In the genomic region with DNA sequence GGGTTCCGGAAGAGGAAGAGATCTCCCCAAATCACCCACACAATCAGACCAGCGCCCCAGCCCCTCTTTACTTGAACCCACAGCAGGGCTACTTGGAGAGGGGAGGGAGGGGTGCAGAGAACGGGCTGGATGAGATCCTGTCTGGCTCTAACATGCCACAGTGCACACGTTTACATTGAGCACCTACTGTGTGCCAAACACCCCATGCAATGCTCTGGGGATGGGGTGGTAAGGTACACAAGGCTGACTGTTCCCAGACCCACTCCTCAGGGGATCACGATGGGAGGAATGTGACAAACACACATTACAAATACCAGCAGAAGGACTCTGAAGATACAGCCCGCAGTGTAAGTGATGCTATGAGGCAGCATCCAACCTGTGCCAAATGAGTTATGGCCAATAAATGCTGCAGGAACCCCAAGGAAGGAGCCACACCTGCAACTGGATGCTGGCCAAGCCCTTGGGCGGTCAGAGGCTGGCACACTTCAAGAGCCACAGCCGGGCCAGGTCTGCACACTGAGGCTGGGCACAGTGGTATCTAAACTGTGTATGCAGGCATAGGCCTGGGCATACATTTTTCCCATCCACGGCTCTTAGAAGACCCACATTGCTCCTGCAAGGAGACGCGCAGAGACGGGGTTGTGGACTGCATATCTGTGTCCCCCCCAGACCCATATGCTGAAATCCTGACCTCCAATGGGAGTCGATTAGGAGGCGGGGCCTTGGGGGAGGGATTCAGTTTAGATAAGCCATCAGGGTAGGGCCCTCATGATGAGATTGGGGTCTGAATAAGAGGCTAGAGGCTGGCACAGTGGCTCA, we compare ENCODE assay signal across 1 cellular context.
TF ChIP-seq lines count a peak whose summit lies in the region.

No MANE protein-coding gene starts in this region.

TF ChIP-seq in H1, 55 proteins besides CTCF, POLR2A, EP300 and RAD21:
- TF ChIP-seq HDAC6 (IDR thresholded peaks at IDR 0.05; ENCODE audit: low read depth, low read length) (no peak), SUZ12 (IDR thresholded peaks at IDR 0.05; ENCODE audit: low read length) (no peak), ATF3 (IDR thresholded peaks at IDR 0.05; ENCODE audit: insufficient read depth, low read depth, low read length) (no peak), SAP30 (IDR thresholded peaks at IDR 0.05; ENCODE audit: insufficient read depth, insufficient replicate concordance, low read length) (no peak), KDM5A (IDR thresholded peaks at IDR 0.05; ENCODE audit: low read length) (no peak), RXRA (IDR thresholded peaks at IDR 0.05; ENCODE audit: insufficient read depth, low read depth, low read length) (no peak), BACH1 (IDR thresholded peaks at IDR 0.05; ENCODE audit: low read length) (no peak), CHD1 (IDR thresholded peaks at IDR 0.05; ENCODE audit: low read depth, low read length) (no peak), TAF1 (IDR thresholded peaks at IDR 0.05; ENCODE audit: low read depth, low read length) (no peak)
